In genomic region chr6:33126101-33126714, GRCh38 we compare ENCODE assay signal across 8 cellular contexts. TPM values are rescaled to one million over a fixed set of nuclear protein-coding genes. Genes with fewer than 3 reads are reported as not detected.
DNase-seq lines count a peak whose midpoint lies in the region; ATAC-seq and TF ChIP-seq lines count a peak whose summit lies in the region.

No MANE protein-coding gene starts in this region.

- H3K4me2 ChIP-seq in osteoblast (ENCODE audit: insufficient read depth, low read length) = no peak overlapping the region

- WGBS in upper lobe of left lung, 2 donors = 49 to 65% methylated on average over 5 of the region's 5 CpGs

- no peak overlapping the region for H2AFZ ChIP-seq in osteoblast (ENCODE audit: low read length)

- H3K4me3 ChIP-seq in fibroblast of mammary gland (ENCODE audit: control insufficient read depth, low read depth, low read length) (no peak overlapping the region), osteoblast (ENCODE audit: insufficient read depth, low read length) (no peak overlapping the region), upper lobe of left lung (no peak overlapping the region)

- H4K20me1 ChIP-seq in osteoblast (ENCODE audit: insufficient read depth, low read length) = no peaks in the 10 kb centered on the region

- H3K9me3 ChIP-seq in osteoblast (ENCODE audit: low read depth, low read length) (peaks cover 4% of the 10 kb centered on the region), upper lobe of left lung (peaks cover 0 to 11% (median 5%) of the 10 kb centered on the region in 4 donors)

- DNase-seq in NCI-H1105 (lab: John Stamatoyannopoulos, UW) (peak; percentile 45), NCI-H1105 treated with DMSO at 0.1 percent for 48 hours (lab: John Stamatoyannopoulos, UW) (no peak), NOMO-1 treated with DMSO at 0.1 percent for 48 hours (lab: John Stamatoyannopoulos, UW; ENCODE audit: unreplicated experiment) (peak; percentile 69), fibroblast of mammary gland (ENCODE audit: low read depth) (peak; percentile 53), osteoblast (ENCODE audit: insufficient read length, low spot score, missing footprints) (peak; percentile 73), upper lobe of left lung (peak in 1 of 2 donors; percentile 75), NCI-H2107 treated with DMSO at 0.1 percent for 48 hours (lab: John Stamatoyannopoulos, UW; ENCODE audit: unreplicated experiment) (no peak)
- peak; percentile 67 for DNase-seq in activated CD8-positive, alpha-beta memory T cell treated with anti-CD3 and anti-CD28 coated beads, Interleukin-2, amount 50 U/mL, for 4 hours

- H3K27me3 ChIP-seq in osteoblast (ENCODE audit: insufficient read depth, low read length) (peaks cover 22% of the 10 kb centered on the region), upper lobe of left lung (no peaks in the 10 kb centered on the region)

- H3K4me1 ChIP-seq in osteoblast (ENCODE audit: insufficient read depth, low read length) = no peaks in the 10 kb centered on the region
- no peaks in the 10 kb centered on the region for H3K4me1 ChIP-seq in upper lobe of left lung

- H3K79me2 ChIP-seq in osteoblast (ENCODE audit: insufficient read depth, low read length) = no peaks in the 10 kb centered on the region

- TF ChIP-seq EP300 in upper lobe of left lung (IDR thresholded peaks at IDR 0.05) = no peak

- peak; percentile 64 for ATAC-seq in upper lobe of left lung (ENCODE audit: low FRiP score in 2 of 2)

- no peak for TF ChIP-seq POLR2A in upper lobe of left lung (IDR thresholded peaks at IDR 0.05)

- H3K27ac ChIP-seq in osteoblast (ENCODE audit: low read depth, low read length) = no peak overlapping the region
- no peak overlapping the region for H3K27ac ChIP-seq in upper lobe of left lung

- TF ChIP-seq CTCF in fibroblast of mammary gland (conservative IDR thresholded peaks at IDR 0.05; ENCODE audit: control insufficient read depth, insufficient read depth, low read depth, low read length) (peak; percentile 81), osteoblast (IDR thresholded peaks at IDR 0.05; ENCODE audit: extremely low read depth, low read depth, low read length) (peak; percentile 82), upper lobe of left lung (IDR thresholded peaks at IDR 0.05) (peak; percentile 31 to 65 (median 54))

- H3K36me3 ChIP-seq in osteoblast (ENCODE audit: insufficient read depth, low read length) (no peaks in the 10 kb centered on the region), upper lobe of left lung (no peaks in the 10 kb centered on the region)

RNA-seq across cellular contexts. Expression of gene HLA-DPB1, which starts 50.4 kb away (rescaled TPM):
- total RNA-seq in osteoblast (8.7 and 12.4 TPM in 2 replicates), upper lobe of left lung (100 to 1,000 TPM; 194 to 697 (median 373) TPM)

RNA-seq across cellular contexts. Expression of gene HLA-DPA1, which starts 52.8 kb away (rescaled TPM):
- total RNA-seq in osteoblast = 5.4 and 30.4 TPM in 2 replicates
- total RNA-seq in upper lobe of left lung = 100 to 1,000 TPM; 109 to 674 (median 399) TPM

Comparison
In these comparisons a context has a peak if more than half of its experiments do, and no peak if none do; other contexts are left out.
1. DNase-seq: peak in NCI-H1105 (single experiment), NOMO-1 treated with DMSO at 0.1 percent for 48 hours (single experiment), activated CD8-positive, alpha-beta memory T cell treated with anti-CD3 and anti-CD28 coated beads, Interleukin-2, amount 50 U/mL, for 4 hours (single experiment), fibroblast of mammary gland (single experiment) and osteoblast (single experiment); none in NCI-H1105 treated with DMSO at 0.1 percent for 48 hours (single experiment) and NCI-H2107 treated with DMSO at 0.1 percent for 48 hours (single experiment).
2. RNA of gene HLA-DPB1, which starts 50.4 kb away (total RNA-seq): 194 to 697 TPM in upper lobe of left lung; 8.7 to 12.4 TPM in osteoblast; every median in the first group is over 10 times any median in the second.
3. Peak in every context shown above with its lines, with median percentiles within 50 percentile points of each other: CTCF ChIP-seq.